In genomic region chr1:93078935-93079654, GRCh38 we compare ENCODE assay signal across 1 cellular context.
TF ChIP-seq lines count a peak whose summit lies in the region.

Gene MTF2, plus strand, starts transcription at chr1:93079283. Its CDS starts 244 bp downstream, at chr1:93079527.

TF ChIP-seq in K562, 482 proteins besides CTCF, POLR2A, EP300 and RAD21 (continued from another document and continues in another):
- TF ChIP-seq SMARCC2 (IDR thresholded peaks at IDR 0.05; ENCODE audit: low read depth) (no peak), PCBP1 (IDR thresholded peaks at IDR 0.05; ENCODE audit: low read depth, low read length, poor library complexity, severe bottlenecking) (peak; percentile 100), ZEB2 (IDR thresholded peaks at IDR 0.05) (no peak), KDM2B (CRISPR knock-in tag; IDR thresholded peaks at IDR 0.05) (peak; percentile 88; the same call in 1 of the 2 replicates), ZKSCAN1 (IDR thresholded peaks at IDR 0.05; ENCODE audit: low read depth, low read length) (peak; percentile 86), HIVEP1 (CRISPR knock-in tag; IDR thresholded peaks at IDR 0.05) (peak; percentile 79; the same call in 1 of the 2 replicates), ZNF699 (CRISPR knock-in tag; IDR thresholded peaks at IDR 0.05; ENCODE audit: insufficient replicate concordance) (no peak), FOXO4 (CRISPR knock-in tag; IDR thresholded peaks at IDR 0.05) (no peak), MEF2A (IDR thresholded peaks at IDR 0.05; ENCODE audit: control insufficient read depth, low read depth, low read length) (peak; percentile 50; the same call in 1 of the 2 replicates), SRSF1 (IDR thresholded peaks at IDR 0.05; ENCODE audit: low read depth, low read length) (0 out of 2 replicates have a peak, but pooled peaks have one; percentile 48), ZNF253 (CRISPR knock-in tag; conservative IDR thresholded peaks at IDR 0.05) (0 out of 2 replicates have a peak, but pooled peaks have one; percentile 34), TFAM (CRISPR knock-in tag; conservative IDR thresholded peaks at IDR 0.05) (no peak), ARID1B (IDR thresholded peaks at IDR 0.05) (peak; percentile 67), HOXB6 (CRISPR knock-in tag; IDR thresholded peaks at IDR 0.05; ENCODE audit: borderline replicate concordance) (no peak), RBM39 (optimal IDR thresholded peaks at IDR 0.05; ENCODE audit: low read depth, low read length) (no peak), XRCC5 (IDR thresholded peaks at IDR 0.05; ENCODE audit: low read depth, low read length) (peak; percentile 100), ZNF695 (CRISPR knock-in tag; IDR thresholded peaks at IDR 0.05) (no peak), ZKSCAN3 (CRISPR knock-in tag; IDR thresholded peaks at IDR 0.05) (no peak), ZBTB8A (IDR thresholded peaks at IDR 0.05; ENCODE audit: partially characterized antibody) (no peak), ZNF165 (CRISPR knock-in tag; IDR thresholded peaks at IDR 0.05; ENCODE audit: borderline replicate concordance) (no peak), NR2C1 (IDR thresholded peaks at IDR 0.05) (peak; percentile 47), NR2C1 (tag; IDR thresholded peaks at IDR 0.05) (peak; percentile 52; the same call in 1 of the 2 replicates), ZNF785 (CRISPR knock-in tag; IDR thresholded peaks at IDR 0.05) (no peak), DACH1 (IDR thresholded peaks at IDR 0.05; ENCODE audit: partially characterized antibody) (peak; percentile 37), BACH1 (tag; IDR thresholded peaks at IDR 0.05) (no peak), ZKSCAN8 (CRISPR knock-in tag; IDR thresholded peaks at IDR 0.05) (0 out of 2 replicates have a peak, but pooled peaks have one; percentile 27), ATF3 (IDR thresholded peaks at IDR 0.05) (peak; percentile 58; the same call in 1 of the 2 replicates), ATF3 (CRISPR knock-in tag; conservative IDR thresholded peaks at IDR 0.05) (peak; percentile 87), NCOA1 (IDR thresholded peaks at IDR 0.05; ENCODE audit: low read depth) (peak; percentile 69; the same call in 1 of the 2 replicates), FUS (optimal IDR thresholded peaks at IDR 0.05; ENCODE audit: low read depth, low read length) (no peak), TBP (optimal IDR thresholded peaks at IDR 0.05; ENCODE audit: low read depth, low read length) (peak; percentile 97), ILF3 (IDR thresholded peaks at IDR 0.05; ENCODE audit: borderline replicate concordance) (0 out of 2 replicates have a peak, but pooled peaks have one; percentile 20), EP400 (IDR thresholded peaks at IDR 0.05) (peak; percentile 95), HBP1 (CRISPR knock-in tag; IDR thresholded peaks at IDR 0.05) (no peak), XRCC4 (IDR thresholded peaks at IDR 0.05; ENCODE audit: extremely low read depth, insufficient read depth, insufficient read length) (no peak), MEF2D (tag; conservative IDR thresholded peaks at IDR 0.05; ENCODE audit: low read depth) (no peak), RBM25 (IDR thresholded peaks at IDR 0.05; ENCODE audit: low read depth, low read length, severe bottlenecking) (no peak), CBX3 (IDR thresholded peaks at IDR 0.05; ENCODE audit: borderline replicate concordance in 1 of 2, low read length in 2 of 2) (peak in 1 of 2 experiments; percentile 95; a peak in 2 of 3 replicates), ETV1 (tag; conservative IDR thresholded peaks at IDR 0.05; ENCODE audit: low read depth) (peak; percentile 59)
- TF ChIP-seq, protein P1, sequence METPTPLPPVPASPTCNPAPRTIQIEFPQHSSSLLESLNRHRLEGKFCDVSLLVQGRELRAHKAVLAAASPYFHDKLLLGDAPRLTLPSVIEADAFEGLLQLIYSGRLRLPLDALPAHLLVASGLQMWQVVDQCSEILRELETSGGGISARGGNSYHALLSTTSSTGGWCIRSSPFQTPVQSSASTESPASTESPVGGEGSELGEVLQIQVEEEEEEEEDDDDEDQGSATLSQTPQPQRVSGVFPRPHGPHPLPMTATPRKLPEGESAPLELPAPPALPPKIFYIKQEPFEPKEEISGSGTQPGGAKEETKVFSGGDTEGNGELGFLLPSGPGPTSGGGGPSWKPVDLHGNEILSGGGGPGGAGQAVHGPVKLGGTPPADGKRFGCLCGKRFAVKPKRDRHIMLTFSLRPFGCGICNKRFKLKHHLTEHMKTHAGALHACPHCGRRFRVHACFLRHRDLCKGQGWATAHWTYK (CRISPR knock-in tag; IDR thresholded peaks at IDR 0.05): peak; percentile 72; the same call in 1 of the 2 replicates
- TF ChIP-seq, protein P2, sequence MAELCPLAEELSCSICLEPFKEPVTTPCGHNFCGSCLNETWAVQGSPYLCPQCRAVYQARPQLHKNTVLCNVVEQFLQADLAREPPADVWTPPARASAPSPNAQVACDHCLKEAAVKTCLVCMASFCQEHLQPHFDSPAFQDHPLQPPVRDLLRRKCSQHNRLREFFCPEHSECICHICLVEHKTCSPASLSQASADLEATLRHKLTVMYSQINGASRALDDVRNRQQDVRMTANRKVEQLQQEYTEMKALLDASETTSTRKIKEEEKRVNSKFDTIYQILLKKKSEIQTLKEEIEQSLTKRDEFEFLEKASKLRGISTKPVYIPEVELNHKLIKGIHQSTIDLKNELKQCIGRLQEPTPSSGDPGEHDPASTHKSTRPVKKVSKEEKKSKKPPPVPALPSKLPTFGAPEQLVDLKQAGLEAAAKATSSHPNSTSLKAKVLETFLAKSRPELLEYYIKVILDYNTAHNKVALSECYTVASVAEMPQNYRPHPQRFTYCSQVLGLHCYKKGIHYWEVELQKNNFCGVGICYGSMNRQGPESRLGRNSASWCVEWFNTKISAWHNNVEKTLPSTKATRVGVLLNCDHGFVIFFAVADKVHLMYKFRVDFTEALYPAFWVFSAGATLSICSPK (IDR thresholded peaks at IDR 0.05; ENCODE audit: borderline replicate concordance): 0 out of 2 replicates have a peak, but pooled peaks have one; percentile 63
- TF ChIP-seq, protein P3, sequence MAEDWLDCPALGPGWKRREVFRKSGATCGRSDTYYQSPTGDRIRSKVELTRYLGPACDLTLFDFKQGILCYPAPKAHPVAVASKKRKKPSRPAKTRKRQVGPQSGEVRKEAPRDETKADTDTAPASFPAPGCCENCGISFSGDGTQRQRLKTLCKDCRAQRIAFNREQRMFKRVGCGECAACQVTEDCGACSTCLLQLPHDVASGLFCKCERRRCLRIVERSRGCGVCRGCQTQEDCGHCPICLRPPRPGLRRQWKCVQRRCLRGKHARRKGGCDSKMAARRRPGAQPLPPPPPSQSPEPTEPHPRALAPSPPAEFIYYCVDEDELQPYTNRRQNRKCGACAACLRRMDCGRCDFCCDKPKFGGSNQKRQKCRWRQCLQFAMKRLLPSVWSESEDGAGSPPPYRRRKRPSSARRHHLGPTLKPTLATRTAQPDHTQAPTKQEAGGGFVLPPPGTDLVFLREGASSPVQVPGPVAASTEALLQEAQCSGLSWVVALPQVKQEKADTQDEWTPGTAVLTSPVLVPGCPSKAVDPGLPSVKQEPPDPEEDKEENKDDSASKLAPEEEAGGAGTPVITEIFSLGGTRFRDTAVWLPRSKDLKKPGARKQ (CRISPR knock-in tag; IDR thresholded peaks at IDR 0.05): no peak
- TF ChIP-seq, protein P4, sequence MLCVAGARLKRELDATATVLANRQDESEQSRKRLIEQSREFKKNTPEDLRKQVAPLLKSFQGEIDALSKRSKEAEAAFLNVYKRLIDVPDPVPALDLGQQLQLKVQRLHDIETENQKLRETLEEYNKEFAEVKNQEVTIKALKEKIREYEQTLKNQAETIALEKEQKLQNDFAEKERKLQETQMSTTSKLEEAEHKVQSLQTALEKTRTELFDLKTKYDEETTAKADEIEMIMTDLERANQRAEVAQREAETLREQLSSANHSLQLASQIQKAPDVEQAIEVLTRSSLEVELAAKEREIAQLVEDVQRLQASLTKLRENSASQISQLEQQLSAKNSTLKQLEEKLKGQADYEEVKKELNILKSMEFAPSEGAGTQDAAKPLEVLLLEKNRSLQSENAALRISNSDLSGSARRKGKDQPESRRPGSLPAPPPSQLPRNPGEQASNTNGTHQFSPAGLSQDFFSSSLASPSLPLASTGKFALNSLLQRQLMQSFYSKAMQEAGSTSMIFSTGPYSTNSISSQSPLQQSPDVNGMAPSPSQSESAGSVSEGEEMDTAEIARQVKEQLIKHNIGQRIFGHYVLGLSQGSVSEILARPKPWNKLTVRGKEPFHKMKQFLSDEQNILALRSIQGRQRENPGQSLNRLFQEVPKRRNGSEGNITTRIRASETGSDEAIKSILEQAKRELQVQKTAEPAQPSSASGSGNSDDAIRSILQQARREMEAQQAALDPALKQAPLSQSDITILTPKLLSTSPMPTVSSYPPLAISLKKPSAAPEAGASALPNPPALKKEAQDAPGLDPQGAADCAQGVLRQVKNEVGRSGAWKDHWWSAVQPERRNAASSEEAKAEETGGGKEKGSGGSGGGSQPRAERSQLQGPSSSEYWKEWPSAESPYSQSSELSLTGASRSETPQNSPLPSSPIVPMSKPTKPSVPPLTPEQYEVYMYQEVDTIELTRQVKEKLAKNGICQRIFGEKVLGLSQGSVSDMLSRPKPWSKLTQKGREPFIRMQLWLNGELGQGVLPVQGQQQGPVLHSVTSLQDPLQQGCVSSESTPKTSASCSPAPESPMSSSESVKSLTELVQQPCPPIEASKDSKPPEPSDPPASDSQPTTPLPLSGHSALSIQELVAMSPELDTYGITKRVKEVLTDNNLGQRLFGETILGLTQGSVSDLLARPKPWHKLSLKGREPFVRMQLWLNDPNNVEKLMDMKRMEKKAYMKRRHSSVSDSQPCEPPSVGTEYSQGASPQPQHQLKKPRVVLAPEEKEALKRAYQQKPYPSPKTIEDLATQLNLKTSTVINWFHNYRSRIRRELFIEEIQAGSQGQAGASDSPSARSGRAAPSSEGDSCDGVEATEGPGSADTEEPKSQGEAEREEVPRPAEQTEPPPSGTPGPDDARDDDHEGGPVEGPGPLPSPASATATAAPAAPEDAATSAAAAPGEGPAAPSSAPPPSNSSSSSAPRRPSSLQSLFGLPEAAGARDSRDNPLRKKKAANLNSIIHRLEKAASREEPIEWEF (CRISPR knock-in tag; IDR thresholded peaks at IDR 0.05): no peak
- TF ChIP-seq, protein P5, sequence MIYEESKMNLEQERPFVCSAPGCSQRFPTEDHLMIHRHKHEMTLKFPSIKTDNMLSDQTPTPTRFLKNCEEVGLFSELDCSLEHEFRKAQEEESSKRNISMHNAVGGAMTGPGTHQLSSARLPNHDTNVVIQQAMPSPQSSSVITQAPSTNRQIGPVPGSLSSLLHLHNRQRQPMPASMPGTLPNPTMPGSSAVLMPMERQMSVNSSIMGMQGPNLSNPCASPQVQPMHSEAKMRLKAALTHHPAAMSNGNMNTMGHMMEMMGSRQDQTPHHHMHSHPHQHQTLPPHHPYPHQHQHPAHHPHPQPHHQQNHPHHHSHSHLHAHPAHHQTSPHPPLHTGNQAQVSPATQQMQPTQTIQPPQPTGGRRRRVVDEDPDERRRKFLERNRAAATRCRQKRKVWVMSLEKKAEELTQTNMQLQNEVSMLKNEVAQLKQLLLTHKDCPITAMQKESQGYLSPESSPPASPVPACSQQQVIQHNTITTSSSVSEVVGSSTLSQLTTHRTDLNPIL (CRISPR knock-in tag; IDR thresholded peaks at IDR 0.05): no peak
- TF ChIP-seq, protein P6, sequence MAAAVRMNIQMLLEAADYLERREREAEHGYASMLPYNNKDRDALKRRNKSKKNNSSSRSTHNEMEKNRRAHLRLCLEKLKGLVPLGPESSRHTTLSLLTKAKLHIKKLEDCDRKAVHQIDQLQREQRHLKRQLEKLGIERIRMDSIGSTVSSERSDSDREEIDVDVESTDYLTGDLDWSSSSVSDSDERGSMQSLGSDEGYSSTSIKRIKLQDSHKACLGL (CRISPR knock-in tag; IDR thresholded peaks at IDR 0.05; ENCODE audit: borderline replicate concordance, poor library complexity, severe bottlenecking): no peak
